18 cellular contexts compared by ENCODE assay signal in genomic region chr1:212141404-212141803, GRCh38.
"Had no signal": no experiment of that assay in that cellular context is flagged by ENCODE, and none has a peak within 500 bp of the region (broad histone marks: within the 10 kb centered on the region; RNA-seq: fewer than 3 reads in every experiment).

No MANE protein-coding gene starts in this region.

- H3K27ac ChIP-seq: coronary artery, thyroid gland, vagina had no signal

- ATAC-seq: activated T-cell treated with anti-CD3 and anti-CD28 coated beads, Interleukin-2, amount 50 U/mL, for 72 hours; left ventricle myocardium superior; stimulated activated memory B cell treated with anti-CD40 and anti-IgM and Interleukin-4, amounts not matched to agents 10 μg/mL and 1 μg/mL and 100 μg/mL, for 72 hours had no signal

- H3K4me3 Mint-ChIP-seq: activated CD4-positive, alpha-beta T cell treated with anti-CD3 and anti-CD28 coated beads, Interleukin-2, amount 10 ng/mL, durations not matched to agents 24 days and 14 days; activated naive CD8-positive, alpha-beta T cell; activated T-cell treated with anti-CD3 and anti-CD28 coated beads, Interleukin-2, amount 50 U/mL, for 72 hours; central memory CD8-positive, alpha-beta T cell; nephron; stimulated activated memory B cell treated with anti-CD40 and anti-IgM and Interleukin-4, amounts not matched to agents 10 μg/mL and 1 μg/mL and 100 μg/mL, for 72 hours had no signal

- H3K9me3 ChIP-seq: thyroid gland, vagina had no signal

- H3K36me3 ChIP-seq: thyroid gland, vagina had no signal

- H3K27me3 Mint-ChIP-seq: activated CD4-positive, alpha-beta T cell treated with anti-CD3 and anti-CD28 coated beads, Interleukin-2, amount 10 ng/mL, durations not matched to agents 24 days and 14 days; central memory CD8-positive, alpha-beta T cell; stimulated activated memory B cell treated with anti-CD40 and anti-IgM and Interleukin-4, amounts not matched to agents 10 μg/mL and 1 μg/mL and 100 μg/mL, for 72 hours had no signal

- H3K36me3 Mint-ChIP-seq: stimulated activated memory B cell treated with anti-CD40 and anti-IgM and Interleukin-4, amounts not matched to agents 10 μg/mL and 1 μg/mL and 100 μg/mL, for 72 hours had no signal

- H3K4me1 Mint-ChIP-seq: activated CD4-positive, alpha-beta T cell treated with anti-CD3 and anti-CD28 coated beads, Interleukin-2, amount 10 ng/mL, durations not matched to agents 24 days and 14 days; central memory CD8-positive, alpha-beta T cell; nephron; stimulated activated memory B cell treated with anti-CD40 and anti-IgM and Interleukin-4, amounts not matched to agents 10 μg/mL and 1 μg/mL and 100 μg/mL, for 72 hours had no signal

- H3K4me1 ChIP-seq: vagina had no signal

- H3K4me3 ChIP-seq: coronary artery, thyroid gland, vagina had no signal

- H3K27ac Mint-ChIP-seq: activated CD4-positive, alpha-beta T cell treated with anti-CD3 and anti-CD28 coated beads, Interleukin-2, amount 10 ng/mL, durations not matched to agents 24 days and 14 days; activated naive CD8-positive, alpha-beta T cell; activated T-cell treated with anti-CD3 and anti-CD28 coated beads, Interleukin-2, amount 50 U/mL, for 72 hours; nephron; stimulated activated memory B cell treated with anti-CD40 and anti-IgM and Interleukin-4, amounts not matched to agents 10 μg/mL and 1 μg/mL and 100 μg/mL, for 72 hours had no signal

- DNase-seq: activated CD4-positive, alpha-beta T cell treated with anti-CD3 and anti-CD28 coated beads, Interleukin-2, amount 10 ng/mL, durations not matched to agents 24 days and 14 days; activated CD4-positive, CD25-positive, alpha-beta regulatory T cell; activated CD8-positive, alpha-beta memory T cell treated with anti-CD3 and anti-CD28 coated beads, Interleukin-2, amount 50 U/mL, for 48 hours; activated gamma-delta T cell treated with Interleukin-2 at 50 U/mL for 16 hours; activated T-cell treated with anti-CD3 and anti-CD28 coated beads, Interleukin-2, amount 50 U/mL, for 72 hours; amniotic stem cell; islet precursor cell; left ventricle myocardium superior; mesenchymal stem cell; occipital lobe; stimulated activated CD4-positive, alpha-beta T cell treated with anti-CD3 and anti-CD28 coated beads, Interleukin-2, amount 100 ng/mL, for 48 hours; thyroid gland had no signal

- H3K9me3 Mint-ChIP-seq: activated T-cell treated with anti-CD3 and anti-CD28 coated beads, Interleukin-2, amount 50 U/mL, for 72 hours; central memory CD8-positive, alpha-beta T cell; nephron had no signal

- H3K27me3 ChIP-seq: thyroid gland, vagina had no signal
